ENCODE assay signal across 23 cellular contexts in the genomic region with DNA sequence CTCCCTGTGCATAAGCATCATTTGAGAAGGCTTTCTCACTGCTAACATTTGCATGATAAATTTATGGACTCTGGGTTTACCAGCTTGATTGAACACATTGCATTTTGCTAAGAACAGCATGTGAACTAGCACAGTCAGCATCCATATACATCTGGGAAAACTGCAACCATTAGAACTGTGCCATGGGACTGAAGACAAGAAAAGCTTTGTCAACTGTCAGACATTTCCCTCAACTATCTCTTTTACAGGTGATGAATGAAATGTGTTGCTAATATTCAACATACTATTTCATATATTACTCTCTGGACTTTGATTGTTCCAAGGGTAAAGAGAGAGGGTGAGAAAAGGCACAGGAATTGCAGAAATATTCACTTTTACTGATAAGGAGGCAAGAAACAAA.
"Had no signal": no experiment of that assay in that cellular context is flagged by ENCODE, and none has a peak within 500 bp of the region (broad histone marks: within the 10 kb centered on the region; RNA-seq: fewer than 3 reads in every experiment).

No MANE protein-coding gene starts in this region.

- H3K27ac ChIP-seq: epithelial cell of prostate, esophagus squamous epithelium, gastrocnemius medialis, heart right ventricle, left lung, lower lobe of right lung had no signal

- H3K36me3 ChIP-seq: esophagus squamous epithelium, gastrocnemius medialis, heart right ventricle, left lung, lower lobe of right lung had no signal

- ATAC-seq: effector memory CD8-positive, alpha-beta T cell; esophagus mucosa; gastrocnemius medialis; heart right ventricle; left cardiac atrium; left lung; left ventricle myocardium superior; lower lobe of right lung; mucosa of descending colon; naive thymus-derived CD8-positive, alpha-beta T cell had no signal

- H3K27me3 ChIP-seq: esophagus squamous epithelium, gastrocnemius medialis, heart right ventricle, left lung had no signal

- DNase-seq: cortex of kidney; effector CD8-positive, alpha-beta T cell; effector memory CD8-positive, alpha-beta T cell; endodermal cell; erythroblast; esophagus squamous epithelium; foreskin fibroblast; foreskin melanocyte; gastrocnemius medialis; glutamatergic neuron; head of caudate nucleus; heart right ventricle; hippocampal formation; left cardiac atrium; left lung; left ventricle myocardium superior; lower lobe of right lung; mesenchymal stem cell; mucosa of descending colon; naive B cell; naive thymus-derived CD8-positive, alpha-beta T cell had no signal

- H3K4me3 ChIP-seq: esophagus squamous epithelium, gastrocnemius medialis, heart right ventricle, left lung, lower lobe of right lung, mucosa of descending colon had no signal

- H3K4me1 ChIP-seq: esophagus squamous epithelium, gastrocnemius medialis, heart right ventricle, left lung, lower lobe of right lung had no signal

- H3K9me3 ChIP-seq: esophagus squamous epithelium, gastrocnemius medialis, heart right ventricle, left lung, lower lobe of right lung, mucosa of descending colon had no signal
